ENCODE assay signal across 26 cellular contexts in genomic region chr9:88969646-88970373, GRCh38. TPM values are rescaled to one million over a fixed set of nuclear protein-coding genes. Genes with fewer than 3 reads are reported as not detected.
"Had no signal": no experiment of that assay in that cellular context is flagged by ENCODE, and none has a peak within 500 bp of the region (broad histone marks: within the 10 kb centered on the region; RNA-seq: fewer than 3 reads in every experiment).

No MANE protein-coding gene starts in this region.

- H3K9me3 ChIP-seq: tibial artery had no signal

- H3K9me3 Mint-ChIP-seq: activated CD4-positive, alpha-beta memory T cell treated with anti-CD3 and anti-CD28 coated beads, Interleukin-2, amount 10 ng/mL, durations not matched to agents 7 days and 5 days; activated CD4-positive, alpha-beta T cell treated with anti-CD3 and anti-CD28 coated beads, Interleukin-2, amount 10 ng/mL, durations not matched to agents 24 days and 14 days; activated naive CD4-positive, alpha-beta T cell treated with anti-CD3 and anti-CD28 coated beads, Interleukin-2, amount 50 U/mL, for 72 hours; activated T-cell treated with anti-CD3 and anti-CD28 coated beads, Interleukin-2, amount 50 U/mL, for 24 hours; activated T-helper 17 cell treated with anti-CD3 and anti-CD28 coated beads, Interleukin-2, amount 50 U/mL, for 72 hours; T-cell; T-helper 2 cell treated with Interferon-gamma antibody and Interleukin-4, amounts not matched to agents 5 μg/mL and 100 μg/mL, for 36 hours had no signal

- H3K27ac ChIP-seq: epithelial cell of prostate, gastroesophageal sphincter, tibial artery, VCaP had no signal

- H3K36me3 ChIP-seq: breast epithelium, gastroesophageal sphincter, tibial artery had no signal

- ATAC-seq: activated CD4-positive, CD25-positive, alpha-beta regulatory T cell treated with anti-CD3 and anti-CD28 coated beads, Interleukin-2, amount 50 U/mL, for 24 hours; activated naive CD4-positive, alpha-beta T cell treated with anti-CD3 and anti-CD28 coated beads, Interleukin-2, amount 50 U/mL, for 72 hours; activated T-helper 17 cell treated with anti-CD3 and anti-CD28 coated beads, Interleukin-2, amount 50 U/mL, for 72 hours; gastroesophageal sphincter; left ventricle myocardium superior; T-cell had no signal

- H3K27me3 Mint-ChIP-seq: activated CD4-positive, alpha-beta memory T cell treated with anti-CD3 and anti-CD28 coated beads, Interleukin-2, amount 10 ng/mL, durations not matched to agents 7 days and 5 days had no signal

- H3K4me3 ChIP-seq: breast epithelium, gastroesophageal sphincter, tibial artery had no signal

- H3K36me3 Mint-ChIP-seq: activated naive CD4-positive, alpha-beta T cell treated with anti-CD3 and anti-CD28 coated beads, Interleukin-2, amount 50 U/mL, for 72 hours; T-cell had no signal

- DNase-seq: activated CD4-positive, alpha-beta memory T cell treated with anti-CD3 and anti-CD28 coated beads, Interleukin-2, amount 10 ng/mL, durations not matched to agents 7 days and 5 days; activated CD4-positive, alpha-beta T cell treated with anti-CD3 and anti-CD28 coated beads, Interleukin-2, amount 10 ng/mL, durations not matched to agents 24 days and 14 days; activated T-cell treated with anti-CD3 and anti-CD28 coated beads, Interleukin-2, amount 50 U/mL, for 24 hours; cerebellar nuclear complex; cortex of kidney; head of caudate nucleus; hypothalamus; left ventricle myocardium superior; mammary epithelial cell; midbrain; retina; stimulated activated CD4-positive, alpha-beta T cell treated with anti-CD3 and anti-CD28 coated beads, Interleukin-2, amount 100 ng/mL, for 48 hours; stimulated activated CD8-positive, alpha-beta memory T cell treated with anti-CD3 and anti-CD28 coated beads, Interleukin-4, amount 100 ng/mL, for 48 hours; stimulated activated naive CD4-positive, alpha-beta T cell treated with Interleukin-2 at 50 U/mL for 16 hours; substantia nigra; T-cell; tibial artery had no signal

- H3K27ac Mint-ChIP-seq: activated CD4-positive, alpha-beta memory T cell treated with anti-CD3 and anti-CD28 coated beads, Interleukin-2, amount 10 ng/mL, durations not matched to agents 7 days and 5 days; activated CD4-positive, alpha-beta T cell treated with anti-CD3 and anti-CD28 coated beads, Interleukin-2, amount 10 ng/mL, durations not matched to agents 24 days and 14 days; activated naive CD4-positive, alpha-beta T cell treated with anti-CD3 and anti-CD28 coated beads, Interleukin-2, amount 50 U/mL, for 72 hours; activated T-cell treated with anti-CD3 and anti-CD28 coated beads, Interleukin-2, amount 50 U/mL, for 24 hours; activated T-helper 17 cell treated with anti-CD3 and anti-CD28 coated beads, Interleukin-2, amount 50 U/mL, for 72 hours; progenitor cell of endocrine pancreas; T-cell; T-helper 2 cell treated with Interferon-gamma antibody and Interleukin-4, amounts not matched to agents 5 μg/mL and 100 μg/mL, for 36 hours had no signal

- H3K27me3 ChIP-seq: breast epithelium, gastroesophageal sphincter, tibial artery had no signal

- H3K4me1 ChIP-seq: breast epithelium, gastroesophageal sphincter, tibial artery had no signal

- H3K4me3 Mint-ChIP-seq: activated CD4-positive, alpha-beta memory T cell treated with anti-CD3 and anti-CD28 coated beads, Interleukin-2, amount 10 ng/mL, durations not matched to agents 7 days and 5 days; activated CD4-positive, alpha-beta T cell treated with anti-CD3 and anti-CD28 coated beads, Interleukin-2, amount 10 ng/mL, durations not matched to agents 24 days and 14 days; activated T-cell treated with anti-CD3 and anti-CD28 coated beads, Interleukin-2, amount 50 U/mL, for 24 hours; activated T-helper 17 cell treated with anti-CD3 and anti-CD28 coated beads, Interleukin-2, amount 50 U/mL, for 72 hours; T-cell; T-helper 2 cell treated with Interferon-gamma antibody and Interleukin-4, amounts not matched to agents 5 μg/mL and 100 μg/mL, for 36 hours had no signal

- H3K4me1 Mint-ChIP-seq: activated CD4-positive, alpha-beta memory T cell treated with anti-CD3 and anti-CD28 coated beads, Interleukin-2, amount 10 ng/mL, durations not matched to agents 7 days and 5 days; activated CD4-positive, alpha-beta T cell treated with anti-CD3 and anti-CD28 coated beads, Interleukin-2, amount 10 ng/mL, durations not matched to agents 24 days and 14 days; activated T-helper 17 cell treated with anti-CD3 and anti-CD28 coated beads, Interleukin-2, amount 50 U/mL, for 72 hours; T-cell had no signal

RNA-seq across cellular contexts. Expression of gene S1PR3, which starts 21.5 kb away (rescaled TPM):
- total RNA-seq: activated CD4-positive, alpha-beta memory T cell treated with anti-CD3 and anti-CD28 coated beads, Interleukin-2, amount 10 ng/mL, durations not matched to agents 7 days and 5 days; activated T-helper 17 cell treated with anti-CD3 and anti-CD28 coated beads, Interleukin-2, amount 50 U/mL, for 72 hours had no signal
